In the genomic region with DNA sequence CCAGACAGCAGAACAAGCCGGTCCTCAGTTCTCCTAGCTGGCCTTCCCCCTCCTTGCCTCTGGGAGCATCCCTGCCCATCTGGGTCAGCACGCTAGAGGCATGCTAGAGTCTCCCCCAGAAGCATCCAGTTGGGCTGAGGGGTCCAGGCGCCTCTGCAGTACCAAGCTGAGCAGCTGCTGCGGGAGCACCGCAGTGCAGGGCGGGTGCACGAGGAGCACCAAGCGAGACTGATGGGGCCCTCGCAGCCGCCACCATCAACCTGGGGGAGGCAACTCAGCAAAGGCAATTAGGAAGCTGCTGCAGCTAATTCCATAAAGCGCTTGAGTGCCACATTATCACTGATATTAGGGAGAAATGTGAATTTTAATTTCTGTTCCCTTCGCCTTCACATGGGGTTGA, we compare ENCODE assay signal across 31 cellular contexts. TPM values are rescaled to one million over a fixed set of nuclear protein-coding genes. Genes with fewer than 3 reads are reported as not detected.
"Had no signal": no experiment of that assay in that cellular context is flagged by ENCODE, and none has a peak within 500 bp of the region (broad histone marks: within the 10 kb centered on the region; RNA-seq: fewer than 3 reads in every experiment).

No MANE protein-coding gene starts in this region.

- H3K27me3 ChIP-seq: left lung, neural progenitor cell, ovary, testis, thyroid gland, transverse colon, upper lobe of left lung, vagina had no signal

- H2AFZ ChIP-seq: hepatocyte, neural progenitor cell had no signal

- H3K4me1 Mint-ChIP-seq: natural killer cell; neural progenitor cell; stimulated activated naive B cell treated with anti-CD40 and anti-IgM and Interleukin-4, amounts not matched to agents 10 μg/mL and 1 μg/mL and 100 μg/mL, for 72 hours had no signal

- DNase-seq: kidney; left colon; left lung; lower lobe of right lung; mammary epithelial cell; mesenchymal stem cell; natural killer cell; nephron progenitor cell; occipital lobe; ovary; retina; right cardiac atrium; stimulated activated CD4-positive, alpha-beta T cell treated with anti-CD3 and anti-CD28 coated beads, Interleukin-12 subunit alpha, Interleukin-12 subunit beta, amount 100 ng/mL, for 4 hours; stimulated activated CD4-positive, alpha-beta T cell treated with anti-CD3 and anti-CD28 coated beads, Interleukin-15, amount 100 ng/mL, for 24 hours; stimulated activated CD4-positive, alpha-beta T cell treated with anti-CD3 and anti-CD28 coated beads, Interleukin-2, amount 100 ng/mL, for 24 hours; stimulated activated CD4-positive, alpha-beta T cell treated with anti-CD3 and anti-CD28 coated beads, Interleukin-4, amount 100 ng/mL, for 1 hour; stimulated activated naive B cell treated with anti-CD40 and anti-IgM and Interleukin-4, amounts not matched to agents 10 μg/mL and 1 μg/mL and 100 μg/mL, for 72 hours; stimulated activated naive CD8-positive, alpha-beta T cell treated with anti-CD3 and anti-CD28 coated beads, Interleukin-15, Interleukin-2, amounts not matched to agents 100 U/mL and 50 U/mL, for 24 hours; stomach; testis; thyroid gland; transverse colon had no signal

- H3K4me3 Mint-ChIP-seq: natural killer cell; nephron progenitor cell; stimulated activated naive B cell treated with anti-CD40 and anti-IgM and Interleukin-4, amounts not matched to agents 10 μg/mL and 1 μg/mL and 100 μg/mL, for 72 hours had no signal

- H3K9me3 ChIP-seq: left lung, lower lobe of right lung, neutrophil, ovary, stomach, testis, thyroid gland, transverse colon, upper lobe of left lung, vagina had no signal

- H3K4me3 ChIP-seq: hepatocyte, left lung, lower lobe of right lung, neural progenitor cell, ovary, skin epidermis, stomach, testis, thyroid gland, transverse colon, upper lobe of left lung, vagina had no signal

- ATAC-seq: left colon; left lung; natural killer cell; right cardiac atrium; sciatic nerve; stimulated activated naive B cell treated with anti-CD40 and anti-IgM and Interleukin-4, amounts not matched to agents 10 μg/mL and 1 μg/mL and 100 μg/mL, for 72 hours; stimulated activated naive CD8-positive, alpha-beta T cell treated with anti-CD3 and anti-CD28 coated beads, Interleukin-15, Interleukin-2, amounts not matched to agents 100 U/mL and 50 U/mL, for 24 hours had no signal

- H3K27ac Mint-ChIP-seq: natural killer cell; nephron progenitor cell; neural progenitor cell; progenitor cell of endocrine pancreas; stimulated activated naive B cell treated with anti-CD40 and anti-IgM and Interleukin-4, amounts not matched to agents 10 μg/mL and 1 μg/mL and 100 μg/mL, for 72 hours had no signal

- H3K9ac ChIP-seq: neural progenitor cell had no signal

- H3K79me2 ChIP-seq: hepatocyte had no signal

- H3K27ac ChIP-seq: hepatocyte, left lung, lower lobe of right lung, neural progenitor cell, neutrophil, ovary, skin epidermis, stomach, testis, thyroid gland, transverse colon, upper lobe of left lung, vagina had no signal

- H3K9me3 Mint-ChIP-seq: natural killer cell; nephron progenitor cell; neural progenitor cell; stimulated activated naive B cell treated with anti-CD40 and anti-IgM and Interleukin-4, amounts not matched to agents 10 μg/mL and 1 μg/mL and 100 μg/mL, for 72 hours had no signal

- H3K4me2 ChIP-seq: hepatocyte, neural progenitor cell had no signal

- H3K36me3 Mint-ChIP-seq: natural killer cell; neural progenitor cell; stimulated activated naive B cell treated with anti-CD40 and anti-IgM and Interleukin-4, amounts not matched to agents 10 μg/mL and 1 μg/mL and 100 μg/mL, for 72 hours had no signal

- H3K4me1 ChIP-seq: left lung, lower lobe of right lung, neural progenitor cell, stomach, testis, transverse colon, upper lobe of left lung had no signal

RNA-seq across cellular contexts. Expression of a gene that starts 12.4 kb away (rescaled TPM):
- total RNA-seq: pulmonary artery endothelial cell had no signal
